9 cellular contexts compared by ENCODE assay signal in the genomic region with DNA sequence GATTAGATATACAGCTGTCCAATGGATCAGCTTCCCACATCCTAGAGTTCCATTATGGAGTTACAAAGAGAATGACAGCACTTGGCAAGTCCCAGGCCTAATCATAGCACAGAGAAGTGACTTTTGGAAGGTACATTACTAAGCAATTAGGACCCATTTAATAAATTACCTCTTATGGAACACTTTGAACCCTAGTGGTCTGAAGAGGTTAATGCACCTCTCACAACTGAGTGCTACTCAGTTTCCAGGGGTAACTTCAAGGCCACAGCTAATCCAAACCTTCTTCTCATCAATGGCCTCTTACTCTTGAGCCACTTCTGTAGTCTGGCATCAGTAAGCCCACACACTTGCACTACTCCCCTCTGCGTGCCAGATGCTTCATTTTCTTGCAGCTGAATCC. TPM values are rescaled to one million over a fixed set of nuclear protein-coding genes. Genes with fewer than 3 reads are reported as not detected.
DNase-seq lines count a peak whose midpoint lies in the region; ATAC-seq and TF ChIP-seq lines count a peak whose summit lies in the region.
"Had no signal": no experiment of that assay in that cellular context is flagged by ENCODE, and none has a peak within 500 bp of the region (broad histone marks: within the 10 kb centered on the region; RNA-seq: fewer than 3 reads in every experiment).

No MANE protein-coding gene starts in this region.

- H3K36me3 ChIP-seq in SU-DHL-6 (ENCODE audit: low read length) (no peaks in the 10 kb centered on the region), neural progenitor cell (no peaks in the 10 kb centered on the region), Peyer's patch (no peaks in the 10 kb centered on the region)

- H3K4me2 ChIP-seq in SU-DHL-6 (ENCODE audit: low read depth, low read length, poor library complexity, severe bottlenecking): no peak overlapping the region
- H3K4me2 ChIP-seq in neural progenitor cell: no peak overlapping the region

- H3K4me3 Mint-ChIP-seq in neural progenitor cell: no peak overlapping the region
- H3K4me3 Mint-ChIP-seq: CD4-positive, CD25-positive, alpha-beta regulatory T cell had no signal

- no peaks in the 10 kb centered on the region for H3K9me2 ChIP-seq in SU-DHL-6 (replicated peaks; ENCODE audit: insufficient read depth, low read length)

- H3K27me3 ChIP-seq in SU-DHL-6 (ENCODE audit: low read length) (no peaks in the 10 kb centered on the region), neural progenitor cell (no peaks in the 10 kb centered on the region), Peyer's patch (no peaks in the 10 kb centered on the region)

- H3K9me3 ChIP-seq in SU-DHL-6 (ENCODE audit: insufficient read depth, low read length): no peaks in the 10 kb centered on the region
- no peaks in the 10 kb centered on the region for H3K9me3 ChIP-seq in neural progenitor cell (ENCODE audit: low read depth)
- H3K9me3 ChIP-seq in Peyer's patch: no peaks in the 10 kb centered on the region

- TF ChIP-seq CTCF in SU-DHL-6 (IDR thresholded peaks at IDR 0.05; ENCODE audit: insufficient read depth, low read length, poor library complexity, severe bottlenecking): peak; percentile 2
- TF ChIP-seq CTCF in neural progenitor cell (IDR thresholded peaks at IDR 0.05): peak; percentile 50
- TF ChIP-seq CTCF in Peyer's patch (IDR thresholded peaks at IDR 0.05): peak in 1 of 6 experiments; percentile 5
- TF ChIP-seq CTCF in coronary artery (IDR thresholded peaks at IDR 0.05): no peak

- no peak overlapping the region for H3K27ac Mint-ChIP-seq in neural progenitor cell
- H3K27ac Mint-ChIP-seq: CD4-positive, CD25-positive, alpha-beta regulatory T cell had no signal

- DNase-seq in NCI-H2227 (lab: John Stamatoyannopoulos, UW; ENCODE audit: unreplicated experiment): peak; percentile 18
- no peak for DNase-seq in NCI-H2227 treated with DMSO at 0.1 percent for 48 hours (lab: John Stamatoyannopoulos, UW)
- DNase-seq in neural progenitor cell (ENCODE audit: low spot score): peak; percentile 20
- no peak for DNase-seq in Peyer's patch
- no peak for DNase-seq in globus pallidus (ENCODE audit: low spot score)
- no peak for DNase-seq in coronary artery (ENCODE audit: low spot score)

- H3K4me1 Mint-ChIP-seq in neural progenitor cell: no peaks in the 10 kb centered on the region

- H3K36me3 Mint-ChIP-seq in neural progenitor cell: no peaks in the 10 kb centered on the region
- H3K36me3 Mint-ChIP-seq: CD4-positive, CD25-positive, alpha-beta regulatory T cell had no signal

- H3K27me3 Mint-ChIP-seq in neural progenitor cell (ENCODE audit: insufficient read depth, low read depth): peaks cover 4% of the 10 kb centered on the region

- H3K4me3 ChIP-seq in SU-DHL-6 (ENCODE audit: insufficient read depth, low read length, poor library complexity, severe bottlenecking) (no peak overlapping the region), neural progenitor cell (no peak overlapping the region), Peyer's patch (no peak overlapping the region), coronary artery (no peak overlapping the region)

- H4K20me1 ChIP-seq in SU-DHL-6 (ENCODE audit: low read depth, low read length) (no peaks in the 10 kb centered on the region), neural progenitor cell (ENCODE audit: low read depth) (no peaks in the 10 kb centered on the region)

- H3K79me2 ChIP-seq in SU-DHL-6 (ENCODE audit: insufficient read depth, low read length) (no peaks in the 10 kb centered on the region), neural progenitor cell (ENCODE audit: low read depth) (no peaks in the 10 kb centered on the region)

- H3F3A ChIP-seq in SU-DHL-6 (ENCODE audit: insufficient read depth) (no peaks in the 10 kb centered on the region), neural progenitor cell (ENCODE audit: low read depth) (no peaks in the 10 kb centered on the region)

- H3K9ac ChIP-seq in SU-DHL-6 (ENCODE audit: low read length) (no peak overlapping the region), neural progenitor cell (no peak overlapping the region)

- peak; percentile 75 for ATAC-seq in HG03159 (IDR thresholded peaks at IDR 0.05; ENCODE audit: unreplicated experiment)

- H3K9me3 Mint-ChIP-seq in neural progenitor cell: no peaks in the 10 kb centered on the region
- H3K9me3 Mint-ChIP-seq: CD4-positive, CD25-positive, alpha-beta regulatory T cell had no signal

- H3K4me1 ChIP-seq in neural progenitor cell (peaks cover 15% of the 10 kb centered on the region), Peyer's patch (no peaks in the 10 kb centered on the region)

- H2AFZ ChIP-seq in SU-DHL-6 (ENCODE audit: low read depth, low read length, severe bottlenecking) (peak overlapping the region; percentile 27), neural progenitor cell (replicated peaks) (no peak overlapping the region)

- H3K27ac ChIP-seq in SU-DHL-6 (ENCODE audit: low read depth, low read length): no peak overlapping the region
- no peak overlapping the region for H3K27ac ChIP-seq in neural progenitor cell
- H3K27ac ChIP-seq in Peyer's patch: no peak overlapping the region
- no peak overlapping the region for H3K27ac ChIP-seq in coronary artery

- no peak for TF ChIP-seq POLR2A in Peyer's patch (IDR thresholded peaks at IDR 0.05)

RNA-seq across cellular contexts. Expression of gene MEIS2, which starts 34.9 kb away (rescaled TPM):
- total RNA-seq in neural progenitor cell (ENCODE audit: low replicate concordance): 18.3 and 21.5 TPM in 2 replicates
- 10 to 100 TPM in 3 of 4 donors, 1 to 10 TPM in 1; 7.5 to 40.4 (median 21.2) TPM for total RNA-seq in Peyer's patch
- total RNA-seq: CD4-positive, CD25-positive, alpha-beta regulatory T cell had no signal

Comparison
In these comparisons a context has a peak if more than half of its experiments do, and no peak if none do; other contexts are left out.
1. DNase-seq: peak in NCI-H2227 (single experiment) and neural progenitor cell (single experiment); none in NCI-H2227 treated with DMSO at 0.1 percent for 48 hours (single experiment), Peyer's patch (0 of 3), globus pallidus (single experiment) and coronary artery (single experiment).